ENCODE assay signal across 8 cellular contexts in the genomic region with DNA sequence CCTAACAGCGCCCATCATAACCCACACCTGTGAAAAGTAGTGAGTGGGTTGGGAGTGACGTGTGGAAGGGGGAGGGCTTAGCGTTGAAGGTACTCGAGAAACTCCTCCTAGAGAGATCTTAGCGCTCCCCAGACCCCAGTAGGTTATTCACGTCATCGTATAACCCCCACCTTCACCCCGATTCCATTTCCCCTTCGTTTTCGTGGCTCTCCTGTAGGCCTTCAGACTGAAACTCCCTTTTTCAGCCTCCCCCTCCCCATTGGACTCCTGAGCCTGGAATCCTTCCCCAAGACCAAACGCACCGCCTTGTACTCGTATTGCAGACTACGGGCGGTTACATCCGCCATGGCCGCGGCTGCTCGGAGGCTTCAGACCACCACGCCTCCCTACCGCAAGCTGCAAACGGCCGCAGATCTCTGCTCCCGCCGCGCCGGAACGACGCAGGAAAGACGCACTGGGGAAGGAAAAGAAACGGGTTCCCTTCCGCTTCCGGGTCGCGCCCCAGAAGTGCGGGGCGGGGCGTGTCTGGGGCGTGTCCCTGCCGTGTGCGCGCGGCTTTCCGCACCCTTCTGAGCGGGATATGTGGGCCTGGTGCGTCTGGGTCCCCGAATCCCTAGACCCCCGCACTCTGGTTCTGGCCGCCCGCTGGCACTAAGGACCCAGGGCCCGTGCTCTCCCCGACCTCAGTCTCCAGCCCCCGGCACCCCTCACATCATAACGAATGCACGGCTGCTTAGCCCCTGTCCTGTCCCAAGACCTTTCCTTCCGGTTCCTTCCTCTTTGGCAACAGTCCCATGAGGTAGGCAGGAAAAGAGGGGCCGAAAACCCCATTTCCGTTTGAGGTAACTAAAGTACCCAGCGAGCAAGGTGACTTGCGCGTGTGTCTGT. TPM values are rescaled to one million over a fixed set of nuclear protein-coding genes. Genes with fewer than 3 reads are reported as not detected.
DNase-seq lines count a peak whose midpoint lies in the region; ATAC-seq and FAIRE-seq lines count a peak whose summit lies in the region.

Gene SNRNP200 (minus strand): TSS at position 456 of the 888 bp plus-strand sequence. CDS start 109 bp downstream, at position 347.

- H3K4me1 Mint-ChIP-seq in T-helper 2 cell treated with Interferon-gamma antibody and Interleukin-4, amounts not matched to agents 5 μg/mL and 100 μg/mL, for 36 hours (ENCODE audit: low read depth): peaks cover 47% of the 10 kb centered on the region

- peaks cover 10% of the 10 kb centered on the region for H3K4me1 ChIP-seq in right cardiac atrium (ENCODE audit: control insufficient read depth, insufficient read depth, low read length)

- H3K9me3 Mint-ChIP-seq in T-helper 2 cell treated with Interferon-gamma antibody and Interleukin-4, amounts not matched to agents 5 μg/mL and 100 μg/mL, for 36 hours: no peaks in the 10 kb centered on the region

- intact Hi-C loops in right cardiac atrium (cut with DNase I): no loop called here

- peak within 1 kb of the TSS; percentile 53 for H3K27ac ChIP-seq in right cardiac atrium (ENCODE audit: low read length)

- ATAC-seq in HG02973 (IDR thresholded peaks at IDR 0.05; ENCODE audit: unreplicated experiment) (peak; percentile 82), right cardiac atrium (peak; percentile 99)

- no peaks in the 10 kb centered on the region for H3K9me3 ChIP-seq in right cardiac atrium (ENCODE audit: control insufficient read depth, low read length)

- H3K4me3 Mint-ChIP-seq in T-helper 2 cell treated with Interferon-gamma antibody and Interleukin-4, amounts not matched to agents 5 μg/mL and 100 μg/mL, for 36 hours: peak within 1 kb of the TSS; percentile 95

- FAIRE-seq in GM18507 (lab: Jason Lieb, UNC) (peak; percentile 87), urothelium cell line (lab: Jason Lieb, UNC) (no peak)

- peaks cover 60% of the 10 kb centered on the region for H3K36me3 Mint-ChIP-seq in T-helper 2 cell treated with Interferon-gamma antibody and Interleukin-4, amounts not matched to agents 5 μg/mL and 100 μg/mL, for 36 hours (ENCODE audit: low read depth)

- WGBS in right cardiac atrium: under 1% methylated on average over 61 of the region's 61 CpGs

- H3K27ac Mint-ChIP-seq in T-helper 2 cell treated with Interferon-gamma antibody and Interleukin-4, amounts not matched to agents 5 μg/mL and 100 μg/mL, for 36 hours: peak within 1 kb of the TSS; percentile 94

- H3K27me3 ChIP-seq in right cardiac atrium (ENCODE audit: control insufficient read depth, insufficient read depth): no peaks in the 10 kb centered on the region

- no peaks in the 10 kb centered on the region for H3K27me3 Mint-ChIP-seq in T-helper 2 cell treated with Interferon-gamma antibody and Interleukin-4, amounts not matched to agents 5 μg/mL and 100 μg/mL, for 36 hours (ENCODE audit: low read depth)

- H3K4me3 ChIP-seq in right cardiac atrium (ENCODE audit: low read length): peak within 1 kb of the TSS; percentile 81

- DNase-seq in GM18507 (ENCODE audit: extremely low spot score, insufficient read length, low read depth): peak; percentile 80
- peak; percentile 60 for DNase-seq in NCI-H2029 treated with DMSO at 0.1 percent for 48 hours (lab: John Stamatoyannopoulos, UW)
- peak; percentile 89 for DNase-seq in T-helper 2 cell treated with Interferon-gamma antibody and Interleukin-4, amounts not matched to agents 5 μg/mL and 100 μg/mL, for 36 hours (ENCODE audit: low spot score)
- peak; percentile 6 to 93 (median 81) for DNase-seq in anterior cingulate cortex (lab: John Stamatoyannopoulos, UW)
- peak; percentile 90 to 95 (median 94) for DNase-seq in right cardiac atrium
- DNase-seq in pulmonary artery endothelial cell (ENCODE audit: low read depth, low spot score): peak; percentile 15
- DNase-seq in urothelium cell line (ENCODE audit: low spot score): peak; percentile 94

RNA-seq across cellular contexts. Expression of gene SNRNP200, which starts in this region (rescaled TPM):
- total RNA-seq in right cardiac atrium (10 to 100 TPM; 57.8 to 63.8 (median 60.4) TPM), pulmonary artery endothelial cell (64.1 and 68.1 TPM in 2 replicates)
- polyA plus RNA-seq in right cardiac atrium: 41.1 TPM

Comparison
In these comparisons a context has a peak if more than half of its experiments do, and no peak if none do; other contexts are left out.
1. Peak in every context shown above with its lines: DNase-seq, ATAC-seq, H3K4me3 ChIP-seq and H3K27ac ChIP-seq.
2. DNase-seq: peak in every context shown above with its lines; median percentile 94 in right cardiac atrium; 94 in urothelium cell line; 89 in T-helper 2 cell treated with Interferon-gamma antibody and Interleukin-4, amounts not matched to agents 5 μg/mL and 100 μg/mL, for 36 hours; 81 in anterior cingulate cortex; 80 in GM18507; 60 in NCI-H2029 treated with DMSO at 0.1 percent for 48 hours; 15 in pulmonary artery endothelial cell.